In genomic region chrX:23832750-23833149, GRCh38 we compare ENCODE assay signal across 16 cellular contexts. TPM values are rescaled to one million over a fixed set of nuclear protein-coding genes. Genes with fewer than 3 reads are reported as not detected.
DNase-seq lines count a peak whose midpoint lies in the region; ATAC-seq and TF ChIP-seq lines count a peak whose summit lies in the region.
"Had no signal": no experiment of that assay in that cellular context is flagged by ENCODE, and none has a peak within 500 bp of the region (broad histone marks: within the 10 kb centered on the region; RNA-seq: fewer than 3 reads in every experiment).

No MANE protein-coding gene starts in this region.

- H2BK20ac ChIP-seq in H9 (ENCODE audit: low read depth, low read length, poor library complexity, severe bottlenecking), result no peak overlapping the region

- intact Hi-C loops in gastrocnemius medialis (cut with DNase I; ENCODE audit: low total_unique reads), result no loop called here

- DNase-seq in H9 (no peak), medulla oblongata (ENCODE audit: extremely low spot score) (peak; percentile 16), progenitor cell of endocrine pancreas (ENCODE audit: low spot score, unreplicated experiment) (no peak), occipital lobe (lab: John Stamatoyannopoulos, UW) (no peak), gastrocnemius medialis (no peak)
- DNase-seq: C1 segment of cervical spinal cord; CD4-positive, alpha-beta T cell; COR-L47; DMS153; DMS79 treated with DMSO at 0.1 percent for 48 hours; EL had no signal

- H3K18ac ChIP-seq in H9 (ENCODE audit: insufficient read length, low read depth, low read length), result no peak overlapping the region

- no peak overlapping the region for H3K23ac ChIP-seq in H9 (ENCODE audit: insufficient read length, low read depth, low read length)

- H3K79me1 ChIP-seq in H9 (ENCODE audit: insufficient read depth, low read depth, low read length, poor library complexity, severe bottlenecking), result no peaks in the 10 kb centered on the region

- H3K79me2 ChIP-seq in H9 (ENCODE audit: insufficient read depth, low read length), result no peaks in the 10 kb centered on the region

- H3K23me2 ChIP-seq in H9 (ENCODE audit: insufficient read length, low read depth, low read length, poor library complexity, severe bottlenecking), result no peaks in the 10 kb centered on the region

- no peak overlapping the region for H3T11ph ChIP-seq in H9 (ENCODE audit: low read length)

- H3K4me1 Mint-ChIP-seq in H9, result no peaks in the 10 kb centered on the region
- H3K4me1 Mint-ChIP-seq in brain, result peaks cover 10% of the 10 kb centered on the region
- H3K4me1 Mint-ChIP-seq in progenitor cell of endocrine pancreas (ENCODE audit: low read depth), result no peaks in the 10 kb centered on the region
- H3K4me1 Mint-ChIP-seq: B cell, IgD-negative memory B cell had no signal

- H3K27ac Mint-ChIP-seq in H9 (peak overlapping the region in 2 of 3 experiments; percentile 32 to 83; a peak in 3 of 7 replicates), brain (peak overlapping the region in 4 of 5 experiments; percentile 25 to 93 (median 58)), progenitor cell of endocrine pancreas (peak overlapping the region; percentile 46)
- H3K27ac Mint-ChIP-seq: B cell; CD4-positive, alpha-beta T cell; IgD-negative memory B cell had no signal

- H2BK120ac ChIP-seq in H9 (ENCODE audit: low read depth, low read length, poor library complexity, severe bottlenecking), result no peak overlapping the region

- H2BK15ac ChIP-seq in H9 (ENCODE audit: low read depth, low read length), result no peak overlapping the region

- ATAC-seq in GM18909 (IDR thresholded peaks at IDR 0.05; ENCODE audit: poor library complexity, unreplicated experiment), result no peak
- no peak for ATAC-seq in GM21717 (IDR thresholded peaks at IDR 0.05; ENCODE audit: unreplicated experiment)
- no peak for ATAC-seq in gastrocnemius medialis

- H2AK5ac ChIP-seq in H9 (ENCODE audit: insufficient read length, low read length), result no peak overlapping the region

- no peaks in the 10 kb centered on the region for H4K20me1 ChIP-seq in H9 (ENCODE audit: control insufficient read depth, insufficient read depth, insufficient read length)

- TF ChIP-seq CTCF in H9 (conservative IDR thresholded peaks at IDR 0.05) (no peak), brain (conservative IDR thresholded peaks at IDR 0.05) (no peak), progenitor cell of endocrine pancreas (IDR thresholded peaks at IDR 0.05; ENCODE audit: unreplicated experiment) (no peak), gastrocnemius medialis (IDR thresholded peaks at IDR 0.05 in 4 of 5, conservative IDR thresholded peaks at IDR 0.05 in 1 of 5) (no peak)

- H3K4me1 ChIP-seq in H9 (ENCODE audit: insufficient read depth, low read length), result no peaks in the 10 kb centered on the region
- no peaks in the 10 kb centered on the region for H3K4me1 ChIP-seq in gastrocnemius medialis

- no peak overlapping the region for H3K4me3 Mint-ChIP-seq in H9
- no peak overlapping the region for H3K4me3 Mint-ChIP-seq in brain
- no peak overlapping the region for H3K4me3 Mint-ChIP-seq in progenitor cell of endocrine pancreas (ENCODE audit: low read depth)
- H3K4me3 Mint-ChIP-seq: B cell; CD4-positive, alpha-beta T cell; IgD-negative memory B cell had no signal

- H4K8ac ChIP-seq in H9 (replicated peaks; ENCODE audit: insufficient read length, low read depth, low read length), result no peak overlapping the region

- no peak overlapping the region for H3K4me2 ChIP-seq in H9 (ENCODE audit: insufficient read depth, insufficient read length, low read length)

- no peak overlapping the region for H2AFZ ChIP-seq in H9 (ENCODE audit: low read length)

- H3K36me3 Mint-ChIP-seq in H9 (ENCODE audit: insufficient read depth in 1 of 3, low read depth in 3 of 3), result peaks cover 0 to 14% (median 0%) of the 10 kb centered on the region in 3 experiments; a peak in 4 of 7 replicates
- H3K36me3 Mint-ChIP-seq in brain, result peaks cover 9% of the 10 kb centered on the region
- H3K36me3 Mint-ChIP-seq in progenitor cell of endocrine pancreas (ENCODE audit: insufficient read depth), result peaks cover 1% of the 10 kb centered on the region
- H3K36me3 Mint-ChIP-seq: IgD-negative memory B cell had no signal

- in situ Hi-C loops in gastrocnemius medialis (cut with MboI; ENCODE audit: low sequenced_read_pairs in 4 of 4), result no loop called here

- no CpG with 5 or more reads among the region's 2 CpGs for WGBS in H9 (ENCODE audit: extremely low coverage, insufficient read length, low lambda C conversion rate)

- no peak overlapping the region for H3K4ac ChIP-seq in H9 (ENCODE audit: low read depth, low read length)

- H3K9ac ChIP-seq in H9 (ENCODE audit: extremely low read depth, insufficient read length, low read length), result no peak overlapping the region

- H3K4me3 ChIP-seq in gastrocnemius medialis, result no peak overlapping the region

- H3K27ac ChIP-seq in H9 (ENCODE audit: insufficient read length, low read depth, low read length) (no peak overlapping the region), gastrocnemius medialis (no peak overlapping the region)

- H3K27me3 Mint-ChIP-seq in H9 (ENCODE audit: low read depth), result no peaks in the 10 kb centered on the region
- no peaks in the 10 kb centered on the region for H3K27me3 Mint-ChIP-seq in brain
- H3K27me3 Mint-ChIP-seq in progenitor cell of endocrine pancreas, result no peaks in the 10 kb centered on the region
- H3K27me3 Mint-ChIP-seq: B cell; CD4-positive, alpha-beta T cell; IgD-negative memory B cell had no signal

- H3K56ac ChIP-seq in H9 (ENCODE audit: insufficient read length, low read depth, low read length), result no peak overlapping the region

- H3K14ac ChIP-seq in H9 (ENCODE audit: insufficient read depth, low read length), result no peak overlapping the region

- H2BK12ac ChIP-seq in H9 (ENCODE audit: insufficient read length, low read depth, low read length), result no peak overlapping the region

- H2BK5ac ChIP-seq in H9 (ENCODE audit: insufficient read length, low read length), result no peak overlapping the region

- H3K9me3 ChIP-seq in H9 (ENCODE audit: control insufficient read depth, low read depth, low read length), result no peaks in the 10 kb centered on the region
- H3K9me3 ChIP-seq in gastrocnemius medialis, result no peaks in the 10 kb centered on the region

- no peak overlapping the region for H4K91ac ChIP-seq in H9 (ENCODE audit: insufficient read length, low read depth, low read length)

- H3K36me3 ChIP-seq in gastrocnemius medialis, result no peaks in the 10 kb centered on the region

- H4K5ac ChIP-seq in H9 (ENCODE audit: insufficient read length, low read depth, low read length), result no peak overlapping the region

- TF ChIP-seq POLR2A in gastrocnemius medialis (IDR thresholded peaks at IDR 0.05), result no peak

- H3K9me3 Mint-ChIP-seq in H9 (no peaks in the 10 kb centered on the region), brain (peaks cover 0 to 2% (median 0%) of the 10 kb centered on the region in 5 experiments), progenitor cell of endocrine pancreas (ENCODE audit: low read depth) (no peaks in the 10 kb centered on the region)
- H3K9me3 Mint-ChIP-seq: CD4-positive, alpha-beta T cell; IgD-negative memory B cell had no signal

- H3K27me3 ChIP-seq in H9 (ENCODE audit: insufficient read depth, low read length) (no peaks in the 10 kb centered on the region), gastrocnemius medialis (no peaks in the 10 kb centered on the region)

RNA-seq across cellular contexts. Expression of gene SAT1, which starts 49.8 kb away (rescaled TPM):
- total RNA-seq in H9 (2021), result 55.2 and 62.2 TPM in 2 replicates
- 71.9 TPM for polyA plus RNA-seq in brain (ENCODE audit: insufficient read depth, low read depth, low replicate concordance)
- total RNA-seq in progenitor cell of endocrine pancreas, result 193 and 242 TPM in 2 replicates
- 58.3 TPM for total RNA-seq in occipital lobe
- total RNA-seq in gastrocnemius medialis, result 100 to 1,000 TPM in 1 of 4 donors, 10 to 100 TPM in 3; 46.1 to 122 (median 81.4) TPM
